ENCODE assay signal across 10 cellular contexts in genomic region chr2:231716641-231717280, GRCh38. TPM values are rescaled to one million over a fixed set of nuclear protein-coding genes. Genes with fewer than 3 reads are reported as not detected.
A peak's percentile ranks its signal among the peaks of the same experiment; 100 is the strongest.
DNase-seq lines count a peak whose midpoint lies in the region; ATAC-seq and TF ChIP-seq lines count a peak whose summit lies in the region.
"Had no signal": no experiment of that assay in that cellular context is flagged by ENCODE, and none has a peak within 500 bp of the region (broad histone marks: within the 10 kb centered on the region; RNA-seq: fewer than 3 reads in every experiment).

No MANE protein-coding gene starts in this region.

- H3K36me3 Mint-ChIP-seq in T-helper 17 cell (ENCODE audit: low read depth): peaks cover 6% of the 10 kb centered on the region
- H3K36me3 Mint-ChIP-seq in type B pancreatic cell: peaks cover 7% of the 10 kb centered on the region

- H3K4me3 Mint-ChIP-seq in T-helper 17 cell (no peak overlapping the region), type B pancreatic cell (no peak overlapping the region)

- no peak for ATAC-seq in Right ventricle myocardium superior (ENCODE audit: poor library complexity)
- no peak for ATAC-seq in T-helper 17 cell

- no peaks in the 10 kb centered on the region for H3K27me3 ChIP-seq in left ventricle myocardium inferior (ENCODE audit: low read depth)

- H3K9me3 Mint-ChIP-seq in type B pancreatic cell: no peaks in the 10 kb centered on the region

- peaks cover 52% of the 10 kb centered on the region for H3K4me1 ChIP-seq in left ventricle myocardium inferior

- H3K4me1 Mint-ChIP-seq in T-helper 17 cell (peaks cover 24% of the 10 kb centered on the region), type B pancreatic cell (ENCODE audit: unreplicated experiment) (peaks cover 34% of the 10 kb centered on the region)

- H3K27ac ChIP-seq in left ventricle myocardium inferior (replicated peaks): peak overlapping the region; percentile 51

- TF ChIP-seq CTCF in left ventricle myocardium inferior (IDR thresholded peaks at IDR 0.05; ENCODE audit: borderline replicate concordance) (no peak), type B pancreatic cell (conservative IDR thresholded peaks at IDR 0.05) (no peak)

- H3K4me3 ChIP-seq in left ventricle myocardium inferior: no peak overlapping the region

- DNase-seq in left ventricle myocardium inferior (no peak), Right ventricle myocardium superior (no peak), T-helper 17 cell (no peak), hepatic stellate cell (ENCODE audit: low spot score) (peak; percentile 74), type B pancreatic cell (ENCODE audit: extremely low spot score, unreplicated experiment) (no peak), NCI-H69 (lab: John Stamatoyannopoulos, UW) (no peak), G401 (ENCODE audit: low spot score) (no peak), SKM-1 (lab: John Stamatoyannopoulos, UW; ENCODE audit: unreplicated experiment) (no peak)
- DNase-seq: NCI-H2029 treated with DMSO at 0.1 percent for 48 hours had no signal

- H3K27me3 Mint-ChIP-seq in T-helper 17 cell (no peaks in the 10 kb centered on the region), type B pancreatic cell (no peaks in the 10 kb centered on the region)

- in situ Hi-C loops in G401 (cut with HindIII; ENCODE audit: low sequenced_read_pairs): no loop called here

- intact Hi-C loops in left ventricle myocardium inferior (cut with micrococcal nuclease) (loop anchor here (5.0 kb wide), 1 partner anchor 104 kb away; no protein-coding TSS in a partner anchor), Right ventricle myocardium superior (cut with DNase I) (no loop called here)

- no peaks in the 10 kb centered on the region for H3K9me3 ChIP-seq in left ventricle myocardium inferior (replicated peaks)
- H3K9me3 ChIP-seq in T-helper 17 cell (ENCODE audit: control insufficient read depth, low read length, poor library complexity, severe bottlenecking): no peaks in the 10 kb centered on the region

- H3K27ac Mint-ChIP-seq in T-helper 17 cell (peak overlapping the region; percentile 97), type B pancreatic cell (peak overlapping the region; percentile 94)
- H3K27ac Mint-ChIP-seq: CD4-positive, CD25-positive, alpha-beta regulatory T cell had no signal

- H3K36me3 ChIP-seq in left ventricle myocardium inferior: peaks cover 16% of the 10 kb centered on the region

RNA-seq across cellular contexts. Expression of gene PTMA, which starts 8.4 kb away (rescaled TPM):
- total RNA-seq in left ventricle myocardium inferior: 209 TPM
- 195 TPM for total RNA-seq in Right ventricle myocardium superior
- 1,000 to 10,000 TPM; 1,121 to 1,256 TPM for total RNA-seq in T-helper 17 cell
- 969 and 1,228 TPM in 2 replicates for total RNA-seq in type B pancreatic cell (ENCODE audit: low replicate concordance)
- total RNA-seq in G401 (2014; rRNA removed; shearing (Covaris generic)): 1,275 and 1,509 TPM in 2 replicates
